15 cellular contexts compared by ENCODE assay signal in the genomic region with DNA sequence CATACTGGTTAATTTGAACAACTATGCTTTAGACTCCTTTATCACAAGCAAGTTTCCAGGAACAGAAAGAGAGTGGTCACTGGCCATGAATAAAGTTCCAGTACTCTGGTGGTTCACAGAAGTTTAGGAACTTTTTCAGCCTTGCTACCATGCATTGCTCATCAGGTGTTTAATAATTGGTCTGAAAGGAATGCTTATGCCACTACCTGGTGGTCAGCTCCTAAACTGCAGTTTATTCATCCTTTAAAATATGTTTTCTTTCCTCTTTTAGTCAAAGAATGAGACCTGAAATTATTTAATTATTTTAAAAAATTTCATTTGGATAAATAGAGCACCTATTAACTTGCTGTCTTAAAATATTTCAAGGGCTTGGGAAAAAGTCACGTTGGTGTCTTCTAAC.
A peak's percentile ranks its signal among the peaks of the same experiment; 100 is the strongest.
DNase-seq lines count a peak whose midpoint lies in the region; ATAC-seq, FAIRE-seq and TF ChIP-seq lines count a peak whose summit lies in the region.
"Had no signal": no experiment of that assay in that cellular context is flagged by ENCODE, and none has a peak within 500 bp of the region (broad histone marks: within the 10 kb centered on the region; RNA-seq: fewer than 3 reads in every experiment).

No MANE protein-coding gene starts in this region.

- POLR2A ChIA-PET in RWPE1 (lab: Yijun Ruan, JAX; ENCODE audit: low non-redundant PET) = no interaction called here

- peak; percentile 15 for DNase-seq in DMS53 (lab: John Stamatoyannopoulos, UW)
- DNase-seq in DMS53 treated with DMSO at 0.1 percent for 48 hours (lab: John Stamatoyannopoulos, UW; ENCODE audit: unreplicated experiment) = no peak
- DNase-seq in RWPE1 (ENCODE audit: low spot score) = peak; percentile 7
- peak in 1 of 2 donors; percentile 17 for DNase-seq in foreskin keratinocyte
- no peak for DNase-seq in retinal pigment epithelial cell (ENCODE audit: low read depth)
- no peak for DNase-seq in pancreas
- DNase-seq in NCI-H1048 (lab: John Stamatoyannopoulos, UW) = no peak
- no peak for DNase-seq in omental fat pad (ENCODE audit: low spot score)
- DNase-seq: caudate nucleus, GOT3, NCI-H1105 treated with DMSO at 0.1 percent for 48 hours, NCI-H526 had no signal

- peak; percentile 41 for ATAC-seq in foreskin keratinocyte
- ATAC-seq in pancreas = no peak
- no peak for ATAC-seq in omental fat pad (ENCODE audit: low FRiP score)

- H3K4me1 ChIP-seq in foreskin keratinocyte (no peaks in the 10 kb centered on the region), pancreas (no peaks in the 10 kb centered on the region)

- CTCF ChIA-PET in RWPE1 (lab: Yijun Ruan, JAX) = interaction anchor here (0.7 to 1.2 kb wide), 3 partner anchors 9 to 16 kb away, joined by 4 to 5 read pairs (median 4); no protein-coding TSS in a partner anchor

- WGBS in pancreas, 2 donors = 20 to 31% methylated on average over 1 of the region's 1 CpG

- no peaks in the 10 kb centered on the region for H3K27me3 ChIP-seq in foreskin keratinocyte
- no peaks in the 10 kb centered on the region for H3K27me3 ChIP-seq in pancreas

- intact Hi-C loops in pancreas (cut with DNase I) = no loop called here

- H3K4me3 ChIP-seq in retinal pigment epithelial cell (ENCODE audit: low read length) = no peak overlapping the region
- H3K4me3 ChIP-seq in pancreas = no peak overlapping the region

- TF ChIP-seq CTCF in RWPE1 (conservative IDR thresholded peaks at IDR 0.05; ENCODE audit: low read depth) (no peak), foreskin keratinocyte (conservative IDR thresholded peaks at IDR 0.05) (peak; percentile 52), retinal pigment epithelial cell (conservative IDR thresholded peaks at IDR 0.05; ENCODE audit: low read depth, low read length) (peak; percentile 24), pancreas (IDR thresholded peaks at IDR 0.05) (no peak), omental fat pad (IDR thresholded peaks at IDR 0.05) (no peak)

- no peak overlapping the region for H3K27ac ChIP-seq in RWPE1
- H3K27ac ChIP-seq in foreskin keratinocyte = no peak overlapping the region
- no peak overlapping the region for H3K27ac ChIP-seq in pancreas

- no peaks in the 10 kb centered on the region for H3K36me3 ChIP-seq in pancreas

- no peaks in the 10 kb centered on the region for H3K9me3 ChIP-seq in pancreas

- no peak for FAIRE-seq in pancreas (lab: Jason Lieb, UNC)
- FAIRE-seq: A204.1, D721Med, GM12892 had no signal

Comparison
In these comparisons a context has a peak if more than half of its experiments do, and no peak if none do; other contexts are left out.
1. DNase-seq: peak in DMS53 (single experiment) and RWPE1 (single experiment); none in DMS53 treated with DMSO at 0.1 percent for 48 hours (single experiment), retinal pigment epithelial cell (single experiment), pancreas (0 of 6), NCI-H1048 (single experiment) and omental fat pad (single experiment).
2. CTCF ChIP-seq: peak in foreskin keratinocyte (single experiment) and retinal pigment epithelial cell (single experiment); none in RWPE1 (single experiment), pancreas (0 of 4) and omental fat pad (0 of 3).